Comparison of ENCODE assay signal across 8 cellular contexts in genomic region chr16:84603115-84603816, GRCh38. TPM values are rescaled to one million over a fixed set of nuclear protein-coding genes. Genes with fewer than 3 reads are reported as not detected.
DNase-seq lines count a peak whose midpoint lies in the region; ATAC-seq, FAIRE-seq and TF ChIP-seq lines count a peak whose summit lies in the region.

No MANE protein-coding gene starts in this region.

- peaks cover 29% of the 10 kb centered on the region for H3K36me3 ChIP-seq in brain microvascular endothelial cell (replicated peaks)
- no peaks in the 10 kb centered on the region for H3K36me3 ChIP-seq in left lung

- no peak for TF ChIP-seq POLR2A in GM12891 (IDR thresholded peaks at IDR 0.05; ENCODE audit: low read depth, low read length)

- H3K4me3 Mint-ChIP-seq in stimulated activated memory B cell treated with anti-CD40 and anti-IgM and Interleukin-4, amounts not matched to agents 10 μg/mL and 1 μg/mL and 100 μg/mL, for 72 hours: peak overlapping the region; percentile 59

- H3K27me3 Mint-ChIP-seq in stimulated activated memory B cell treated with anti-CD40 and anti-IgM and Interleukin-4, amounts not matched to agents 10 μg/mL and 1 μg/mL and 100 μg/mL, for 72 hours: no peaks in the 10 kb centered on the region

- in situ Hi-C loops in brain microvascular endothelial cell (cut with HindIII; ENCODE audit: low pct_ligation_motif_present, low sequenced_read_pairs): loop anchor here (25.0 kb wide), 1 partner anchor 134 kb away; no protein-coding TSS in a partner anchor

- H3K9me3 ChIP-seq in left lung: peaks cover 0 to 2% of the 10 kb centered on the region in 2 donors

- POLR2A ChIA-PET in RWPE1 (lab: Yijun Ruan, JAX; ENCODE audit: low non-redundant PET): no interaction called here

- ATAC-seq in left lung (peak; percentile 58), HG02763 (IDR thresholded peaks at IDR 0.05; ENCODE audit: unreplicated experiment) (no peak)
- no peak for ATAC-seq in stimulated activated memory B cell treated with anti-CD40 and anti-IgM and Interleukin-4, amounts not matched to agents 10 μg/mL and 1 μg/mL and 100 μg/mL, for 72 hours

- intact Hi-C loops in left lung (cut with DNase I): no loop called here

- FAIRE-seq in GM12891 (lab: Jason Lieb, UNC): no peak

- peaks cover 37% of the 10 kb centered on the region for H3K36me3 Mint-ChIP-seq in stimulated activated memory B cell treated with anti-CD40 and anti-IgM and Interleukin-4, amounts not matched to agents 10 μg/mL and 1 μg/mL and 100 μg/mL, for 72 hours

- no peaks in the 10 kb centered on the region for H3K27me3 ChIP-seq in brain microvascular endothelial cell (replicated peaks)
- no peaks in the 10 kb centered on the region for H3K27me3 ChIP-seq in left lung

- DNase-seq in H4 (ENCODE audit: low spot score) (peak; percentile 91), RWPE1 (ENCODE audit: low spot score) (peak; percentile 89), brain microvascular endothelial cell (peak; percentile 98), left lung (peak; percentile 89 to 92), GM12891 (ENCODE audit: insufficient read length, low spot score) (no peak), NCI-H748 treated with DMSO at 0.1 percent for 48 hours (lab: John Stamatoyannopoulos, UW) (no peak)

- H3K4me3 ChIP-seq in brain microvascular endothelial cell (ENCODE audit: low read depth, low read length) (peak overlapping the region; percentile 30), left lung (peak overlapping the region in 1 of 2 donors; percentile 18)

- H3K4me1 ChIP-seq in left lung: peaks cover 21 to 97% of the 10 kb centered on the region in 2 donors

- TF ChIP-seq CTCF in RWPE1 (conservative IDR thresholded peaks at IDR 0.05; ENCODE audit: low read depth): no peak
- no peak for TF ChIP-seq CTCF in brain microvascular endothelial cell (IDR thresholded peaks at IDR 0.05; ENCODE audit: low read depth, low read length, missing control alignments)
- no peak for TF ChIP-seq CTCF in left lung (IDR thresholded peaks at IDR 0.05)

- H3K27ac ChIP-seq in RWPE1: peak overlapping the region; percentile 86
- peak overlapping the region; percentile 93 for H3K27ac ChIP-seq in brain microvascular endothelial cell
- H3K27ac ChIP-seq in left lung: peak overlapping the region; percentile 75 to 90

- peaks cover 93% of the 10 kb centered on the region for H3K4me1 Mint-ChIP-seq in stimulated activated memory B cell treated with anti-CD40 and anti-IgM and Interleukin-4, amounts not matched to agents 10 μg/mL and 1 μg/mL and 100 μg/mL, for 72 hours

- CTCF ChIA-PET in RWPE1 (lab: Yijun Ruan, JAX): interaction anchor here (0.6 to 0.8 kb wide), 2 partner anchors 348 to 549 kb away, joined by 3 to 5 read pairs; no protein-coding TSS in a partner anchor

- peaks cover 4% of the 10 kb centered on the region for H3K9me3 Mint-ChIP-seq in stimulated activated memory B cell treated with anti-CD40 and anti-IgM and Interleukin-4, amounts not matched to agents 10 μg/mL and 1 μg/mL and 100 μg/mL, for 72 hours

- H3K27ac Mint-ChIP-seq in stimulated activated memory B cell treated with anti-CD40 and anti-IgM and Interleukin-4, amounts not matched to agents 10 μg/mL and 1 μg/mL and 100 μg/mL, for 72 hours: peak overlapping the region; percentile 100

TF ChIP-seq in GM12891, 5 proteins besides CTCF, POLR2A, EP300 and RAD21:
- TF ChIP-seq TAF1 (IDR thresholded peaks at IDR 0.05; ENCODE audit: low read depth, low read length) (no peak), PAX5 (IDR thresholded peaks at IDR 0.05; ENCODE audit: insufficient read depth, low read length, severe bottlenecking) (no peak), POU2F2 (IDR thresholded peaks at IDR 0.05; ENCODE audit: low read depth, low read length) (no peak)

RNA-seq across cellular contexts. Expression of gene COTL1, which starts 14.6 kb away (rescaled TPM):
- total RNA-seq in H4 (2014; rRNA removed; shearing (Covaris generic)): 197 and 232 TPM in 2 replicates
- total RNA-seq in left lung: 100 to 1,000 TPM in 1 of 2 donors, 10 to 100 TPM in 1; 92.7 to 206 TPM
- polyA plus RNA-seq in GM12891 (2012; ENCODE audit: low read depth, missing spikeins): 283 TPM

RNA-seq across cellular contexts. Expression of gene KLHL36, which starts 45.0 kb away (rescaled TPM):
- total RNA-seq in H4 (2014; rRNA removed; shearing (Covaris generic)): 19.2 and 23.5 TPM in 2 replicates
- 10 to 100 TPM; 44.7 to 50.9 TPM for total RNA-seq in left lung
- polyA plus RNA-seq in GM12891 (2012; ENCODE audit: low read depth, missing spikeins): 18.6 TPM

Comparison
In these comparisons a context has a peak if more than half of its experiments do, and no peak if none do; other contexts are left out.
1. DNase-seq: peak in H4 (single experiment), RWPE1 (single experiment), brain microvascular endothelial cell (single experiment) and left lung (2 of 2); none in GM12891 (single experiment) and NCI-H748 treated with DMSO at 0.1 percent for 48 hours (single experiment).
2. Peak in every context shown above with its lines, with median percentiles within 50 percentile points of each other: H3K27ac ChIP-seq.